In the genomic region with DNA sequence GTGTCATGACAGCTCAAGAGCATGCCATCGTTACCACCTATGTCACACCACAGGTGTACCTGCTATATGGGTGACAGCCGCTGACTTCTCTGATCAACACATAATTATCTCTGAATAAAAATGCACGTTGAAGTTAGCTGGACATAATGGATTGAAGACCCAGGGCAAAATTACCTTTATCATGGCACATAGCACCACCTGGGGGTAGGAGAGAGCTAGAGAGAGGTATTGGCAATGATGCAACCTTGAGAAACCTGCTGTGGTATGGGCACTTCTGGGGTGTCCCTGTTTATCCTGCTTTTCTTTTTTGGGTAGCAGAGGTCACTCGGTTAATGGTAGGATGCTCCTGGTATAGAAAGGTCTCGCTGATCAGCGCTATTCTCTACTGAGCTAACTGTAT, we compare ENCODE assay signal across 9 cellular contexts.
DNase-seq lines count a peak whose midpoint lies in the region; ATAC-seq and TF ChIP-seq lines count a peak whose summit lies in the region.
"Had no signal": no experiment of that assay in that cellular context is flagged by ENCODE, and none has a peak within 500 bp of the region (broad histone marks: within the 10 kb centered on the region; RNA-seq: fewer than 3 reads in every experiment).

No MANE protein-coding gene starts in this region.

- H2AFZ ChIP-seq in OCI-LY7 (ENCODE audit: low read length): no peak overlapping the region

- no peaks in the 10 kb centered on the region for H4K20me1 ChIP-seq in OCI-LY7 (ENCODE audit: insufficient read depth, low read length)

- H3K9me3 Mint-ChIP-seq in HFFc6: no peaks in the 10 kb centered on the region
- H3K9me3 Mint-ChIP-seq: memory B cell had no signal

- no peak for ATAC-seq in GM19397 (IDR thresholded peaks at IDR 0.05; ENCODE audit: unreplicated experiment)
- no peak for ATAC-seq in HG03108 (IDR thresholded peaks at IDR 0.05; ENCODE audit: unreplicated experiment)
- ATAC-seq in GM21360 (IDR thresholded peaks at IDR 0.05; ENCODE audit: unreplicated experiment): no peak

- no TSS peak for BruUV-seq in OCI-LY7 (replicated peaks; lab: Mats Ljungman, UMichigan)

- no peaks in the 10 kb centered on the region for H3K9me2 ChIP-seq in OCI-LY7 (ENCODE audit: insufficient read depth, low read length)

- DNase-seq in D341Med (ENCODE audit: low spot score) (peak; percentile 36), HFFc6 (no peak), OCI-LY7 (ENCODE audit: low spot score) (peak; percentile 13), iPS DF 4.7 (ENCODE audit: extremely low read depth, low spot score) (peak; percentile 5), testis (no peak)

- no peaks in the 10 kb centered on the region for H3K4me1 ChIP-seq in OCI-LY7 (ENCODE audit: insufficient read depth, low read length, poor library complexity, severe bottlenecking)
- H3K4me1 ChIP-seq in testis: no peaks in the 10 kb centered on the region

- H3K9me3 ChIP-seq in OCI-LY7 (ENCODE audit: low read length) (no peaks in the 10 kb centered on the region), testis (no peaks in the 10 kb centered on the region)

- H3K27ac ChIP-seq in OCI-LY7 (ENCODE audit: low read depth, low read length, poor library complexity, severe bottlenecking) (no peak overlapping the region), testis (no peak overlapping the region)

- H3K27ac Mint-ChIP-seq in HFFc6: no peak overlapping the region
- H3K27ac Mint-ChIP-seq: memory B cell had no signal

- peaks cover 6% of the 10 kb centered on the region for H3K36me3 Mint-ChIP-seq in HFFc6 (ENCODE audit: low read depth)
- H3K36me3 Mint-ChIP-seq: memory B cell had no signal

- intact Hi-C loops in OCI-LY7 (cut with micrococcal nuclease; ENCODE audit: unreplicated experiment): no loop called here
- intact Hi-C loops in testis (cut with DNase I; ENCODE audit: low total_unique reads): no loop called here

- POLR2A ChIA-PET in OCI-LY7 (lab: Charles Lee): interaction anchor here (1.1 kb wide), 1 partner anchor 22 kb away, joined by 3 read pairs; no protein-coding TSS in a partner anchor

- peak; percentile 66; the same call in 1 of the 2 replicates for TF ChIP-seq CTCF in HFFc6 (IDR thresholded peaks at IDR 0.05)
- peak; percentile 39; the same call in 1 of the 2 replicates for TF ChIP-seq CTCF in OCI-LY7 (conservative IDR thresholded peaks at IDR 0.05; ENCODE audit: low read length)
- TF ChIP-seq CTCF in testis (IDR thresholded peaks at IDR 0.05): no peak

- no peaks in the 10 kb centered on the region for H3K79me2 ChIP-seq in OCI-LY7 (ENCODE audit: insufficient read depth, low read depth, low read length)

- peaks cover 7% of the 10 kb centered on the region; the same call in 1 of the 2 replicates for H3K4me1 Mint-ChIP-seq in HFFc6 (ENCODE audit: low read depth)
- H3K4me1 Mint-ChIP-seq: memory B cell had no signal

- H3K27me3 ChIP-seq in testis: no peaks in the 10 kb centered on the region

- H3K36me3 ChIP-seq in OCI-LY7 (ENCODE audit: insufficient read depth, low read length): no peaks in the 10 kb centered on the region
- H3K36me3 ChIP-seq in testis (ENCODE audit: low read depth, missing control alignments): no peaks in the 10 kb centered on the region

- CTCF ChIA-PET in OCI-LY7 (lab: Charles Lee; ENCODE audit: unreplicated experiment): no interaction called here

- no peak overlapping the region for H3K4me3 ChIP-seq in OCI-LY7 (ENCODE audit: low read depth, low read length, poor library complexity, severe bottlenecking)
- H3K4me3 ChIP-seq in testis: no peak overlapping the region

- no peak overlapping the region for H3K4me3 Mint-ChIP-seq in HFFc6
- H3K4me3 Mint-ChIP-seq: memory B cell had no signal

- WGBS in testis, 2 donors: 61 to 63% methylated on average over 6 of the region's 6 CpGs

- no peak for TF ChIP-seq POLR2A in testis (IDR thresholded peaks at IDR 0.05)

- no peaks in the 10 kb centered on the region for H3K27me3 Mint-ChIP-seq in HFFc6 (ENCODE audit: insufficient read depth)
- H3K27me3 Mint-ChIP-seq: memory B cell had no signal

- no peak overlapping the region for H3K4me2 ChIP-seq in OCI-LY7 (ENCODE audit: low read length)

Comparison
In these comparisons a context has a peak if more than half of its experiments do, and no peak if none do; other contexts are left out.
1. DNase-seq: peak in D341Med (single experiment), OCI-LY7 (single experiment) and iPS DF 4.7 (single experiment); none in HFFc6 (single experiment) and testis (single experiment).
2. CTCF ChIP-seq: peak in HFFc6 (single experiment) and OCI-LY7 (single experiment); none in testis (0 of 3).